In the genomic region with DNA sequence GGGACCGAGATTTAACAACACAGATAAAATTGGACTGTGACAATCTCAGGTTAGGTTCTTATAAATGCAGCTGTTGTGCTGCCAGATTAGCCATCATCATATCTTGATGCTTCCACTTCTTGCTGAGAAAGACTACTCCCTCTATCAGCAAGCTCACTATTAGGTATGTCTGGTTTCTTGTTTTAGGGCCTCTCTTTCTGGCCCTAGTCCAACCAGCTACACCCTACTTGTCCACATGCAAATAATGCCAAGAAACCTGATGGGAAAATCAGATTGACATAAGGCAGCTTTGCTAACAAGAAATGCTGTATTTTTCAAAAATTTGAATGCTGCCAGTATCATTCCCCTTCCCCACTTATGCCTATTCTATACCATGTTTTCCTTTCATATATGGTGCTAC, we compare ENCODE assay signal across 18 cellular contexts.
A peak's percentile ranks its signal among the peaks of the same experiment; 100 is the strongest.
DNase-seq lines count a peak whose midpoint lies in the region; ATAC-seq and TF ChIP-seq lines count a peak whose summit lies in the region.
"Had no signal": no experiment of that assay in that cellular context is flagged by ENCODE, and none has a peak within 500 bp of the region (broad histone marks: within the 10 kb centered on the region; RNA-seq: fewer than 3 reads in every experiment).

No MANE protein-coding gene starts in this region.

- BruUV-seq in mammary epithelial cell (replicated peaks; lab: Mats Ljungman, UMichigan) = no TSS peak

- TF ChIP-seq CTCF in breast epithelium (IDR thresholded peaks at IDR 0.05) (no peak), mammary epithelial cell (conservative IDR thresholded peaks at IDR 0.05 in 1 of 2, IDR thresholded peaks at IDR 0.05 in 1 of 2; ENCODE audit: extremely low read depth in 1 of 2, insufficient read depth in 1 of 2, low read depth in 1 of 2, low read length in 2 of 2) (no peak), hepatocyte (IDR thresholded peaks at IDR 0.05; ENCODE audit: poor library complexity) (no peak), vagina (IDR thresholded peaks at IDR 0.05) (no peak)
- no peak for TF ChIP-seq CTCF in CD4-positive, alpha-beta T cell (IDR thresholded peaks at IDR 0.05)

- H3K36me3 ChIP-seq in breast epithelium (no peaks in the 10 kb centered on the region), mammary epithelial cell (ENCODE audit: insufficient read depth, low read length) (no peaks in the 10 kb centered on the region), hepatocyte (replicated peaks; ENCODE audit: insufficient read depth, low read depth) (no peaks in the 10 kb centered on the region), vagina (no peaks in the 10 kb centered on the region)
- H3K36me3 ChIP-seq: BLaER1 treated with 17β-estradiol and CSF1 and Interleukin-3, amounts not matched to agents 10 nM and 100 nM had no signal

- no peak overlapping the region for H3K27ac Mint-ChIP-seq in CD4-positive, alpha-beta T cell
- H3K27ac Mint-ChIP-seq: CD8-positive, alpha-beta T cell had no signal

- no peak for TF ChIP-seq POLR2A in breast epithelium (IDR thresholded peaks at IDR 0.05)
- TF ChIP-seq POLR2A in vagina (IDR thresholded peaks at IDR 0.05) = no peak

- peak overlapping the region; percentile 15 to 79 for H3K27ac ChIP-seq in breast epithelium
- H3K27ac ChIP-seq in mammary epithelial cell (ENCODE audit: insufficient read depth, low read depth, low read length) = no peak overlapping the region
- peak overlapping the region; percentile 68 for H3K27ac ChIP-seq in hepatocyte
- peak overlapping the region; percentile 67 for H3K27ac ChIP-seq in vagina
- H3K27ac ChIP-seq in CD4-positive, alpha-beta T cell (ENCODE audit: low read depth, low read length) = no peak overlapping the region
- H3K27ac ChIP-seq: BLaER1 treated with 17β-estradiol and CSF1 and Interleukin-3, amounts not matched to agents 10 nM and 100 nM had no signal

- no peaks in the 10 kb centered on the region for H3K9me2 ChIP-seq in hepatocyte (replicated peaks; ENCODE audit: insufficient read depth)

- no peaks in the 10 kb centered on the region for H3K36me3 Mint-ChIP-seq in CD4-positive, alpha-beta T cell (ENCODE audit: low read depth)
- H3K36me3 Mint-ChIP-seq: CD8-positive, alpha-beta T cell had no signal

- H3K79me2 ChIP-seq in mammary epithelial cell (ENCODE audit: insufficient read depth, low read length) = no peaks in the 10 kb centered on the region
- no peaks in the 10 kb centered on the region for H3K79me2 ChIP-seq in hepatocyte

- intact Hi-C loops in breast epithelium (cut with DNase I; ENCODE audit: low total_unique reads) = no loop called here
- intact Hi-C loops in mammary epithelial cell (cut with micrococcal nuclease) = no loop called here
- intact Hi-C loops in vagina (cut with DNase I) = no loop called here
- intact Hi-C loops in CD4-positive, alpha-beta T cell (cut with DNase I, micrococcal nuclease) = no loop called here

- H3K9me3 Mint-ChIP-seq in CD4-positive, alpha-beta T cell = peaks cover 13% of the 10 kb centered on the region

- H3K9me3 ChIP-seq in breast epithelium (no peaks in the 10 kb centered on the region), mammary epithelial cell (replicated peaks; ENCODE audit: insufficient read depth, low read length) (no peaks in the 10 kb centered on the region), hepatocyte (ENCODE audit: low read depth) (no peaks in the 10 kb centered on the region), vagina (no peaks in the 10 kb centered on the region)
- peaks cover 3% of the 10 kb centered on the region for H3K9me3 ChIP-seq in CD4-positive, alpha-beta T cell (ENCODE audit: control insufficient read depth, low read length)

- no peaks in the 10 kb centered on the region for H3K27me3 Mint-ChIP-seq in CD4-positive, alpha-beta T cell

- H3K4me2 ChIP-seq in mammary epithelial cell (ENCODE audit: insufficient read depth, low read depth, low read length) (no peak overlapping the region), hepatocyte (no peak overlapping the region)
- H3K4me2 ChIP-seq: BLaER1 treated with 17β-estradiol and CSF1 and Interleukin-3, amounts not matched to agents 10 nM and 100 nM had no signal

- DNase-seq in breast epithelium (ENCODE audit: low spot score in 2 of 2) (no peak), mammary epithelial cell (no peak), RPMI8226 (peak; percentile 57), hepatocyte (ENCODE audit: low spot score) (no peak), vagina (ENCODE audit: extremely low spot score in 2 of 2) (no peak)
- DNase-seq in CD4-positive, alpha-beta T cell = no peak
- DNase-seq: 8988T; CD8-positive, alpha-beta T cell; GOT3; HCEC 1CT; KG1; NCI-H1105 treated with DMSO at 0.1 percent for 48 hours; NCI-H2029 treated with DMSO at 0.1 percent for 48 hours; NCI-H226; NCI-H524; Right ventricle myocardium superior had no signal

- H3K27me3 ChIP-seq in breast epithelium = no peaks in the 10 kb centered on the region
- no peaks in the 10 kb centered on the region for H3K27me3 ChIP-seq in mammary epithelial cell (ENCODE audit: insufficient read depth, low read length)
- H3K27me3 ChIP-seq in hepatocyte = no peaks in the 10 kb centered on the region
- no peaks in the 10 kb centered on the region for H3K27me3 ChIP-seq in vagina
- no peaks in the 10 kb centered on the region for H3K27me3 ChIP-seq in CD4-positive, alpha-beta T cell (ENCODE audit: control insufficient read depth, insufficient read depth, low read length)
- H3K27me3 ChIP-seq: BLaER1 treated with 17β-estradiol and CSF1 and Interleukin-3, amounts not matched to agents 10 nM and 100 nM had no signal

- dilution Hi-C loops in mammary epithelial cell (cut with HindIII; ENCODE audit: low sequenced_read_pairs) = no loop called here

- H3K4me3 Mint-ChIP-seq in CD4-positive, alpha-beta T cell = no peak overlapping the region
- H3K4me3 Mint-ChIP-seq: CD8-positive, alpha-beta T cell had no signal

- 73% methylated on average over 1 of the region's 1 CpG for WGBS in mammary epithelial cell (ENCODE audit: low coverage, missing lambda C conversion rate)
- 95% methylated on average over 1 of the region's 1 CpG for WGBS in hepatocyte (ENCODE audit: low lambda C conversion rate, missing lambda C conversion rate)

- H3K9ac ChIP-seq in mammary epithelial cell (ENCODE audit: insufficient read depth, low read length) = no peak overlapping the region
- H3K9ac ChIP-seq: BLaER1 treated with 17β-estradiol and CSF1 and Interleukin-3, amounts not matched to agents 10 nM and 100 nM had no signal

- H4K20me1 ChIP-seq in mammary epithelial cell (ENCODE audit: insufficient read depth, low read length) (no peaks in the 10 kb centered on the region), hepatocyte (ENCODE audit: insufficient read depth, poor library complexity, severe bottlenecking) (no peaks in the 10 kb centered on the region)
- H4K20me1 ChIP-seq: BLaER1 treated with 17β-estradiol and CSF1 and Interleukin-3, amounts not matched to agents 10 nM and 100 nM had no signal

- H3K4me3 ChIP-seq in breast epithelium (no peak overlapping the region), mammary epithelial cell (replicated peaks in 1 of 3; ENCODE audit: insufficient read depth in 1 of 3, low read depth in 2 of 3, low read length in 3 of 3) (no peak overlapping the region), hepatocyte (no peak overlapping the region), vagina (no peak overlapping the region)
- H3K4me3 ChIP-seq: BLaER1 treated with 17β-estradiol and CSF1 and Interleukin-3, amounts not matched to agents 10 nM and 100 nM had no signal

- H3K4me1 Mint-ChIP-seq in CD4-positive, alpha-beta T cell (ENCODE audit: low read depth) = no peaks in the 10 kb centered on the region

- in situ Hi-C loops in mammary epithelial cell (cut with MboI; ENCODE audit: low sequenced_read_pairs in 2 of 2) = no loop called here

- no peak for ATAC-seq in HG03565 (IDR thresholded peaks at IDR 0.05; ENCODE audit: unreplicated experiment)
- ATAC-seq in CD4-positive, alpha-beta T cell (ENCODE audit: poor library complexity) = no peak
- ATAC-seq: CD8-positive, alpha-beta T cell had no signal

- POLR2A ChIA-PET in CD4-positive, alpha-beta T cell (lab: Charles Lee) = no interaction called here

- CTCF ChIA-PET in mammary epithelial cell (lab: Charles Lee; ENCODE audit: low non-redundant PET) = no interaction called here
- CTCF ChIA-PET in CD4-positive, alpha-beta T cell (lab: Charles Lee) = no interaction called here

- H2AFZ ChIP-seq in mammary epithelial cell (ENCODE audit: low read depth, low read length) = no peak overlapping the region
- H2AFZ ChIP-seq in hepatocyte = no peak overlapping the region

- peaks cover 0 to 6% of the 10 kb centered on the region in 2 donors for H3K4me1 ChIP-seq in breast epithelium
- H3K4me1 ChIP-seq in mammary epithelial cell (ENCODE audit: insufficient read depth, low read length) = peaks cover 3% of the 10 kb centered on the region
- H3K4me1 ChIP-seq in hepatocyte (ENCODE audit: insufficient read depth) = peaks cover 10% of the 10 kb centered on the region
- H3K4me1 ChIP-seq in vagina = peaks cover 6% of the 10 kb centered on the region

Comparison
In these comparisons a context has a peak if more than half of its experiments do, and no peak if none do; other contexts are left out.
1. H3K27ac ChIP-seq: peak in breast epithelium (2 of 2), hepatocyte (single experiment) and vagina (single experiment); none in mammary epithelial cell (single experiment) and CD4-positive, alpha-beta T cell (single experiment).